In genomic region chr15:33137101-33137500, GRCh38 we compare ENCODE assay signal across 17 cellular contexts. TPM values are rescaled to one million over a fixed set of nuclear protein-coding genes. Genes with fewer than 3 reads are reported as not detected.
DNase-seq lines count a peak whose midpoint lies in the region; ATAC-seq and TF ChIP-seq lines count a peak whose summit lies in the region.
"Had no signal": no experiment of that assay in that cellular context is flagged by ENCODE, and none has a peak within 500 bp of the region (broad histone marks: within the 10 kb centered on the region; RNA-seq: fewer than 3 reads in every experiment).

No MANE protein-coding gene starts in this region.

- peak overlapping the region in 5 of 11 experiments; percentile 43 to 75 (median 66); a peak in 9 of 22 replicates for H3K27ac ChIP-seq in BLaER1 treated with 17β-estradiol and CSF1 and Interleukin-3, amounts not matched to agents 10 nM and 100 nM
- H3K27ac ChIP-seq in lower lobe of right lung (peak overlapping the region; percentile 25), trophoblast cell (ENCODE audit: low read depth, low read length) (no peak overlapping the region)
- H3K27ac ChIP-seq: 22Rv1, A549 had no signal

- no peak overlapping the region for H2AFZ ChIP-seq in trophoblast cell (ENCODE audit: insufficient read depth, low read length, poor library complexity)
- H2AFZ ChIP-seq: GM23338 had no signal

- H3K79me1 ChIP-seq in trophoblast cell (ENCODE audit: low read length) = no peaks in the 10 kb centered on the region

- H4K12ac ChIP-seq in trophoblast cell (ENCODE audit: low read depth, low read length) = no peak overlapping the region

- peaks cover 0 to 15% (median 0%) of the 10 kb centered on the region in 11 experiments; a peak in 2 of 22 replicates for H3K36me3 ChIP-seq in BLaER1 treated with 17β-estradiol and CSF1 and Interleukin-3, amounts not matched to agents 10 nM and 100 nM
- H3K36me3 ChIP-seq in lower lobe of right lung = no peaks in the 10 kb centered on the region
- no peaks in the 10 kb centered on the region for H3K36me3 ChIP-seq in trophoblast cell (ENCODE audit: control insufficient read depth in 1 of 2, insufficient read depth in 2 of 2, low read length in 2 of 2)

- H3K79me2 ChIP-seq in trophoblast cell (ENCODE audit: control insufficient read depth, insufficient read depth, low read length, poor library complexity) = no peaks in the 10 kb centered on the region

- no peak overlapping the region for H3K18ac ChIP-seq in trophoblast cell (ENCODE audit: low read length)

- no peak for TF ChIP-seq CTCF in lower lobe of right lung (IDR thresholded peaks at IDR 0.05)

- no peaks in the 10 kb centered on the region for H3K27me3 ChIP-seq in BLaER1 treated with 17β-estradiol and CSF1 and Interleukin-3, amounts not matched to agents 10 nM and 100 nM
- H3K27me3 ChIP-seq in lower lobe of right lung (ENCODE audit: low read depth) = no peaks in the 10 kb centered on the region
- no peaks in the 10 kb centered on the region for H3K27me3 ChIP-seq in trophoblast cell (ENCODE audit: insufficient read depth, low read length)

- no peak overlapping the region; a peak in 1 of 20 replicates for H3K4me3 ChIP-seq in BLaER1 treated with 17β-estradiol and CSF1 and Interleukin-3, amounts not matched to agents 10 nM and 100 nM
- H3K4me3 ChIP-seq in lower lobe of right lung (no peak overlapping the region), trophoblast cell (ENCODE audit: low read depth, low read length) (no peak overlapping the region)
- H3K4me3 ChIP-seq: A549, GM12878, GM23338 had no signal

- DNase-seq in DMS79 treated with DMSO at 0.1 percent for 48 hours (lab: John Stamatoyannopoulos, UW) (peak; percentile 5), DMS79 (lab: John Stamatoyannopoulos, UW) (no peak), lower lobe of right lung (no peak), trophoblast cell (no peak), nucleus accumbens (lab: John Stamatoyannopoulos, UW) (no peak)
- DNase-seq: AML-193; CD4-positive, alpha-beta memory T cell; DMS153; DND-41; EL had no signal

- H3K14ac ChIP-seq in trophoblast cell (ENCODE audit: low read length) = no peak overlapping the region

- peak overlapping the region; percentile 55 for H3K23ac ChIP-seq in trophoblast cell (ENCODE audit: low read length)

- intact Hi-C loops in lower lobe of right lung (cut with DNase I) = no loop called here

- H4K20me1 ChIP-seq in BLaER1 treated with 17β-estradiol and CSF1 and Interleukin-3, amounts not matched to agents 10 nM and 100 nM = peaks cover 0 to 87% (median 0%) of the 10 kb centered on the region in 11 experiments; a peak in 5 of 22 replicates

- peak overlapping the region in 2 of 11 experiments; percentile 36 to 62; a peak in 1 of 22 replicates for H3K9ac ChIP-seq in BLaER1 treated with 17β-estradiol and CSF1 and Interleukin-3, amounts not matched to agents 10 nM and 100 nM
- H3K9ac ChIP-seq in trophoblast cell (ENCODE audit: low read length) = no peak overlapping the region

- no peak overlapping the region for H4K91ac ChIP-seq in trophoblast cell (ENCODE audit: low read depth, low read length)

- peak overlapping the region in 6 of 11 experiments; percentile 48 to 98 (median 74); a peak in 12 of 22 replicates for H3K4me2 ChIP-seq in BLaER1 treated with 17β-estradiol and CSF1 and Interleukin-3, amounts not matched to agents 10 nM and 100 nM
- no peak overlapping the region for H3K4me2 ChIP-seq in trophoblast cell (ENCODE audit: low read length)
- H3K4me2 ChIP-seq: A549, GM23338 had no signal

- H2AK5ac ChIP-seq in trophoblast cell (ENCODE audit: low read length) = no peak overlapping the region

- no peak overlapping the region for H2BK120ac ChIP-seq in trophoblast cell (ENCODE audit: insufficient read depth, low read length, poor library complexity)

- H3K4me1 ChIP-seq in BLaER1 treated with 17β-estradiol and CSF1 and Interleukin-3, amounts not matched to agents 10 nM and 100 nM = peaks cover 0 to 69% (median 20%) of the 10 kb centered on the region in 10 experiments; a peak in 13 of 20 replicates
- H3K4me1 ChIP-seq in lower lobe of right lung (peaks cover 30% of the 10 kb centered on the region), trophoblast cell (ENCODE audit: control insufficient read depth in 1 of 2, insufficient read depth in 2 of 2, low read length in 2 of 2) (no peaks in the 10 kb centered on the region)
- H3K4me1 ChIP-seq: A549 had no signal

- peak; percentile 67 to 80 for ATAC-seq in lower lobe of right lung
- no peak for ATAC-seq in GM18873 (IDR thresholded peaks at IDR 0.05; ENCODE audit: low FRiP score, unreplicated experiment)
- ATAC-seq: A549, GM12878, GM23338 had no signal

- no peak overlapping the region for H3K4ac ChIP-seq in trophoblast cell (ENCODE audit: low read depth, low read length)

- H3K9me3 ChIP-seq in BLaER1 treated with 17β-estradiol and CSF1 and Interleukin-3, amounts not matched to agents 10 nM and 100 nM (replicated peaks in 1 of 11) = no peaks in the 10 kb centered on the region
- no peaks in the 10 kb centered on the region for H3K9me3 ChIP-seq in lower lobe of right lung
- H3K9me3 ChIP-seq in trophoblast cell (ENCODE audit: insufficient read depth, low read depth, low read length) = no peaks in the 10 kb centered on the region
- H3K9me3 ChIP-seq: A549 had no signal

- no peak overlapping the region for H2BK12ac ChIP-seq in trophoblast cell (ENCODE audit: low read length)

- H2BK5ac ChIP-seq in trophoblast cell (ENCODE audit: low read depth, low read length, poor library complexity) = no peak overlapping the region

- H4K8ac ChIP-seq in trophoblast cell (ENCODE audit: low read depth, low read length) = no peak overlapping the region

RNA-seq across cellular contexts. Expression of gene FMN1, which starts 57.4 kb away (rescaled TPM):
- 38.8 TPM for total RNA-seq in lower lobe of right lung
- polyA plus RNA-seq in trophoblast cell (2013) = 0.81 and 1.0 TPM in 2 replicates
- total RNA-seq: G401 had no signal
